In genomic region chr2:141714486-141714885, GRCh38 we compare ENCODE assay signal across 22 cellular contexts.
"Had no signal": no experiment of that assay in that cellular context is flagged by ENCODE, and none has a peak within 500 bp of the region (broad histone marks: within the 10 kb centered on the region; RNA-seq: fewer than 3 reads in every experiment).

No MANE protein-coding gene starts in this region.

- FAIRE-seq: endothelial cell of umbilical vein had no signal

- H3K36me3 ChIP-seq: gastroesophageal sphincter, left lung, lower lobe of right lung, suprapubic skin, tibial artery, upper lobe of left lung, uterus had no signal

- H3K9me3 ChIP-seq: gastroesophageal sphincter, left lung, lower lobe of right lung, psoas muscle, suprapubic skin, tibial artery, upper lobe of left lung, uterus had no signal

- H3K4me3 ChIP-seq: coronary artery, gastroesophageal sphincter, left lung, lower lobe of right lung, psoas muscle, suprapubic skin, tibial artery, upper lobe of left lung, uterus had no signal

- H3K27me3 ChIP-seq: gastroesophageal sphincter, left lung, suprapubic skin, tibial artery, upper lobe of left lung, uterus had no signal

- H3K4me1 ChIP-seq: gastroesophageal sphincter, left lung, lower lobe of right lung, psoas muscle, suprapubic skin, tibial artery, upper lobe of left lung, uterus had no signal

- ATAC-seq: gastroesophageal sphincter; left lung; lower lobe of right lung; natural killer cell; psoas muscle; right cardiac atrium; stimulated activated effector memory CD8-positive, alpha-beta T cell treated with anti-CD3 and anti-CD28 coated beads, Interleukin-12 subunit alpha, Interleukin-12 subunit beta, amount 100 ng/mL, for 72 hours; stimulated activated naive CD8-positive, alpha-beta T cell treated with anti-CD3 and anti-CD28 coated beads, Interleukin-15, Interleukin-2, amounts not matched to agents 100 U/mL and 50 U/mL, for 24 hours had no signal

- DNase-seq: effector CD4-positive, alpha-beta T cell; endodermal cell; erythroblast; glutamatergic neuron; islet precursor cell; left lung; lower lobe of right lung; mesendoderm; natural killer cell; psoas muscle; right cardiac atrium; stimulated activated CD4-positive, alpha-beta T cell treated with anti-CD3 and anti-CD28 coated beads, Interleukin-4, amount 100 ng/mL, for 1 hour; stimulated activated CD8-positive, alpha-beta memory T cell treated with anti-CD3 and anti-CD28 coated beads, Interleukin-4, amount 100 ng/mL, for 48 hours; stimulated activated naive CD8-positive, alpha-beta T cell treated with anti-CD3 and anti-CD28 coated beads, Interleukin-15, Interleukin-2, amounts not matched to agents 100 U/mL and 50 U/mL, for 24 hours; tibial artery; upper lobe of left lung; uterus had no signal

- H3K27ac ChIP-seq: coronary artery, gastroesophageal sphincter, left lung, lower lobe of right lung, psoas muscle, suprapubic skin, tibial artery, upper lobe of left lung, uterus had no signal
